ENCODE assay signal across 8 cellular contexts in the genomic region with DNA sequence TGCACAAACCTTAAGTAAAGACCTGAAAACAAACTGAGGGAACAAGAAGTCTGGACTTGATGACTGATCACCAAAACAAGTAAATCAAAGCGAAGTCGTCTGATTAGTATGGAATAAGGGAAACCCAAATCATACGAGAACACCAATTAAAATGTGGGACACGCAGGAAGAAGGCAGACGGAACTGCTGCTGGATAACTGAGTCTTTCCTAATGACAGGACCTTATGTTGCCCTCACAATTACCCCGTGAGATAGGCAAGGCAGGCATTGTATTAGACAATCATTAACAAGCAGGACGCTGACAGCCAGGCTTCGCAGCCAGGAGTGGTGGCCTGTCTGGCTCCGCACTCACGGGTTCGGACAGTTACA. TPM values are rescaled to one million over a fixed set of nuclear protein-coding genes. Genes with fewer than 3 reads are reported as not detected.
A peak's percentile ranks its signal among the peaks of the same experiment; 100 is the strongest.
DNase-seq lines count a peak whose midpoint lies in the region; ATAC-seq and TF ChIP-seq lines count a peak whose summit lies in the region.

No MANE protein-coding gene starts in this region.

- H3K4me3 ChIP-seq in breast epithelium = peak overlapping the region; percentile 74 to 93 (median 90)

- DNase-seq in stimulated activated naive CD8-positive, alpha-beta T cell treated with anti-CD3 and anti-CD28 coated beads, Interleukin-15, Interleukin-2, amounts not matched to agents 100 U/mL and 50 U/mL, for 24 hours = no peak
- DNase-seq in breast epithelium (ENCODE audit: low spot score in 2 of 2) (no peak), mesothelial cell of epicardium (ENCODE audit: low spot score in 2 of 2, unreplicated experiment in 2 of 2) (no peak), H4 (ENCODE audit: low spot score) (no peak)

- peaks cover 8% of the 10 kb centered on the region for H3K36me3 Mint-ChIP-seq in stimulated activated naive CD8-positive, alpha-beta T cell treated with anti-CD3 and anti-CD28 coated beads, Interleukin-15, Interleukin-2, amounts not matched to agents 100 ng/mL and 50 ng/mL, for 24 hours (ENCODE audit: low read depth)
- H3K36me3 Mint-ChIP-seq in mesothelial cell of epicardium = no peaks in the 10 kb centered on the region

- no peak for TF ChIP-seq CTCF in breast epithelium (IDR thresholded peaks at IDR 0.05)
- no peak for TF ChIP-seq CTCF in mesothelial cell of epicardium (IDR thresholded peaks at IDR 0.05; ENCODE audit: unreplicated experiment)

- no peaks in the 10 kb centered on the region for H3K9me3 ChIP-seq in breast epithelium

- peak overlapping the region; percentile 99 for H3K4me3 Mint-ChIP-seq in stimulated activated naive CD8-positive, alpha-beta T cell treated with anti-CD3 and anti-CD28 coated beads, Interleukin-15, Interleukin-2, amounts not matched to agents 100 ng/mL and 50 ng/mL, for 24 hours
- peak overlapping the region; percentile 87 for H3K4me3 Mint-ChIP-seq in mesothelial cell of epicardium

- H3K4me1 ChIP-seq in breast epithelium = peaks cover 0 to 7% of the 10 kb centered on the region in 2 donors

- peak overlapping the region; percentile 100 for H3K27ac Mint-ChIP-seq in stimulated activated naive CD8-positive, alpha-beta T cell treated with anti-CD3 and anti-CD28 coated beads, Interleukin-15, Interleukin-2, amounts not matched to agents 100 ng/mL and 50 ng/mL, for 24 hours
- H3K27ac Mint-ChIP-seq in mesothelial cell of epicardium = peak overlapping the region; percentile 98

- peaks cover 39% of the 10 kb centered on the region for H3K4me1 Mint-ChIP-seq in stimulated activated naive CD8-positive, alpha-beta T cell treated with anti-CD3 and anti-CD28 coated beads, Interleukin-15, Interleukin-2, amounts not matched to agents 100 ng/mL and 50 ng/mL, for 24 hours (ENCODE audit: low read depth)
- H3K4me1 Mint-ChIP-seq in mesothelial cell of epicardium = peaks cover 15% of the 10 kb centered on the region

- no peaks in the 10 kb centered on the region for H3K27me3 Mint-ChIP-seq in stimulated activated naive CD8-positive, alpha-beta T cell treated with anti-CD3 and anti-CD28 coated beads, Interleukin-15, Interleukin-2, amounts not matched to agents 100 ng/mL and 50 ng/mL, for 24 hours
- no peaks in the 10 kb centered on the region for H3K27me3 Mint-ChIP-seq in mesothelial cell of epicardium (ENCODE audit: low read depth)

- no peaks in the 10 kb centered on the region for H3K9me3 Mint-ChIP-seq in stimulated activated naive CD8-positive, alpha-beta T cell treated with anti-CD3 and anti-CD28 coated beads, Interleukin-15, Interleukin-2, amounts not matched to agents 100 ng/mL and 50 ng/mL, for 24 hours
- no peaks in the 10 kb centered on the region for H3K9me3 Mint-ChIP-seq in mesothelial cell of epicardium

- peak overlapping the region; percentile 99 to 100 for H3K27ac ChIP-seq in breast epithelium

- intact Hi-C loops in breast epithelium (cut with DNase I; ENCODE audit: low total_unique reads) = no loop called here

- no peaks in the 10 kb centered on the region for H3K36me3 ChIP-seq in breast epithelium

- ATAC-seq in stimulated activated naive CD8-positive, alpha-beta T cell treated with anti-CD3 and anti-CD28 coated beads, Interleukin-15, Interleukin-2, amounts not matched to agents 100 U/mL and 50 U/mL, for 24 hours = no peak
- no peak for ATAC-seq in GM18867 (IDR thresholded peaks at IDR 0.05; ENCODE audit: unreplicated experiment)
- ATAC-seq in HG03378 (IDR thresholded peaks at IDR 0.05; ENCODE audit: unreplicated experiment) = no peak
- ATAC-seq in HG03196 (IDR thresholded peaks at IDR 0.05; ENCODE audit: unreplicated experiment) = no peak

- no peak for TF ChIP-seq POLR2A in breast epithelium (IDR thresholded peaks at IDR 0.05)

- no peaks in the 10 kb centered on the region for H3K27me3 ChIP-seq in breast epithelium

RNA-seq across cellular contexts. Expression of a gene that starts 0.6 kb away (rescaled TPM):
- 10 to 100 TPM; 30.7 to 34.4 (median 32.8) TPM for total RNA-seq in breast epithelium
- total RNA-seq in mesothelial cell of epicardium = 14.6 to 15.9 TPM (median 15.3 TPM) in 3 replicates
- 28.0 and 28.8 TPM in 2 replicates for total RNA-seq in H4 (2014; rRNA removed; shearing (Covaris generic))

RNA-seq across cellular contexts. Expression of a gene that starts 17.9 kb away (rescaled TPM):
- total RNA-seq in breast epithelium = 100 to 1,000 TPM; 403 to 552 (median 415) TPM
- total RNA-seq in mesothelial cell of epicardium = 404 to 422 TPM (median 414 TPM) in 3 replicates
- 155 and 279 TPM in 2 replicates for total RNA-seq in H4 (2014; rRNA removed; shearing (Covaris generic))

RNA-seq across cellular contexts. Expression of a gene that starts 46.9 kb away (rescaled TPM):
- total RNA-seq in breast epithelium (100 to 1,000 TPM; 108 to 227 (median 205) TPM), mesothelial cell of epicardium (326 to 341 TPM (median 337 TPM) in 3 replicates)
- total RNA-seq in H4 (2014; rRNA removed; shearing (Covaris generic)) = 364 and 452 TPM in 2 replicates

RNA-seq across cellular contexts. Expression of a gene that starts 47.4 kb away (rescaled TPM):
- total RNA-seq in breast epithelium (100 to 1,000 TPM in 2 of 3 donors, 10 to 100 TPM in 1; 74.9 to 170 (median 124) TPM), mesothelial cell of epicardium (91.8 to 102 TPM (median 96.4 TPM) in 3 replicates)
- 328 and 511 TPM in 2 replicates for total RNA-seq in H4 (2014; rRNA removed; shearing (Covaris generic))
